9 cellular contexts compared by ENCODE assay signal in the genomic region with DNA sequence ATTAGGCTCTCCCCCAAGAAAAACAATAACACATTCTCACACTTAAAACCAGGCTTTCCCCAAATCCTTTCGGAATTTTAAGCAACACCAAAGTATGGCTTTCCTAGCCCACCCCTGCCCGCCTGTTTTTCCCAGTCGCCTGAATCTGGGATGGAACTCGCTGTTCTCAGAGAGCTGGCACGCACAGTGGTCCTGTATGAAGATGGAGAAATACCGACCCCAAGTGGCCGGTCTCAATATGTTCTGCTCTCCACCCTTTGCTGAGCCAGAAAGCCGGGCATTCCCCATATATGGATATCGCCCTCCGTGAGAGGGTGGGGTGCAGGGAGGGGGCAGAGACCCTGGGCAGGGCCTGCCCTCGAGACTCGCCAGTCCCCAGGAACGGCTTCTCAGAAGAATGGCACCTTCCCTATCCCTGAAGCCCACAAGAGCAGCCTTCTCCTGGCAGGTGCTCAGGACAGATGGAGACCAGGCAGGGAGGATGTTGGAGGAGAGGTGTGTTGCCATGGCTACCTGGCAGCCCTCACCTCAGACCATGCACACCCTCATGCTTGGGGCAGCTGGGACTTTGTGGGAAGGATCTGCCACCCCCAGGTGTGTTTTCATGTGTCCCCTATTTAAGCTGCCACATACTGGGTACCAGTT. TPM values are rescaled to one million over a fixed set of nuclear protein-coding genes. Genes with fewer than 3 reads are reported as not detected.
DNase-seq lines count a peak whose midpoint lies in the region; ATAC-seq, FAIRE-seq and TF ChIP-seq lines count a peak whose summit lies in the region.
"Had no signal": no experiment of that assay in that cellular context is flagged by ENCODE, and none has a peak within 500 bp of the region (broad histone marks: within the 10 kb centered on the region; RNA-seq: fewer than 3 reads in every experiment).

No MANE protein-coding gene starts in this region.

- H3K4me3 ChIP-seq in HUES6 (ENCODE audit: low read depth, low read length), result 0 out of 2 replicates have a peak overlapping the region, but pooled peaks have one; percentile 30
- H3K4me3 ChIP-seq in HepG2 (replicated peaks in 1 of 3; ENCODE audit: insufficient read depth in 1 of 3, low read depth in 2 of 3, low read length in 3 of 3), result no peak overlapping the region
- H3K4me3 ChIP-seq in thyroid gland (replicated peaks in 1 of 3), result no peak overlapping the region

- TF ChIP-seq POLR2A in HepG2 (IDR thresholded peaks at IDR 0.05; ENCODE audit: insufficient read depth in 1 of 2, low read depth in 2 of 2, low read length in 2 of 2) (no peak), thyroid gland (IDR thresholded peaks at IDR 0.05) (no peak)

- FAIRE-seq in HepG2 (lab: Jason Lieb, UNC), result peak; percentile 15

- no peaks in the 10 kb centered on the region for H3K79me2 ChIP-seq in HepG2 (ENCODE audit: insufficient read depth, low read length)

- H3K4me1 ChIP-seq in HUES6 (ENCODE audit: control insufficient read depth, insufficient read depth, low read length), result peaks cover 3% of the 10 kb centered on the region; the same call in 1 of the 2 replicates
- H3K4me1 ChIP-seq in HepG2 (ENCODE audit: insufficient read depth, low read length), result peaks cover 28% of the 10 kb centered on the region
- H3K4me1 ChIP-seq in thyroid gland, result peaks cover 0 to 13% of the 10 kb centered on the region in 2 donors

- in situ Hi-C loops in HepG2 (cut with HindIII; ENCODE audit: extremely low pct_ligation_motif_present, low pct_unique_long_range_greater_than_20kb), result no loop called here

- no TSS peak for BruUV-seq in HepG2 (replicated peaks; lab: Mats Ljungman, UMichigan)

- no peaks in the 10 kb centered on the region for H3K9me3 ChIP-seq in HUES6 (ENCODE audit: control insufficient read depth, insufficient read depth, low read depth, low read length)
- H3K9me3 ChIP-seq in HepG2 (ENCODE audit: low read length), result no peaks in the 10 kb centered on the region
- H3K9me3 ChIP-seq in thyroid gland, result no peaks in the 10 kb centered on the region

- H3K27ac ChIP-seq in HUES6 (ENCODE audit: low read depth, low read length) (no peak overlapping the region), RWPE1 (no peak overlapping the region), HepG2 (ENCODE audit: extremely low read length, insufficient read depth, low read length) (no peak overlapping the region), thyroid gland (no peak overlapping the region)

- TF ChIP-seq RAD21 in HepG2 (CRISPR knock-in tag; IDR thresholded peaks at IDR 0.05), result peak; percentile 67; the same call in 1 of the 2 replicates

- 10% methylated on average over 8 of the region's 13 CpGs for WGBS in HepG2 (ENCODE audit: low lambda C conversion rate)
- 4 to 11% methylated on average over 10 to 11 of the region's 13 CpGs for WGBS in thyroid gland, 2 donors

- intact Hi-C loops in HepG2 (cut with micrococcal nuclease; ENCODE audit: unreplicated experiment) (no loop called here), thyroid gland (cut with DNase I) (no loop called here)

- H3K27me3 ChIP-seq in HUES6 (ENCODE audit: control insufficient read depth, insufficient read depth, low read length) (no peaks in the 10 kb centered on the region), HepG2 (ENCODE audit: control insufficient read depth in 1 of 2, insufficient read depth in 2 of 2, low read length in 2 of 2) (no peaks in the 10 kb centered on the region), thyroid gland (no peaks in the 10 kb centered on the region)

- H3K9ac ChIP-seq in HUES6 (ENCODE audit: low read length) (no peak overlapping the region), HepG2 (ENCODE audit: insufficient read depth, low read depth, low read length) (no peak overlapping the region)

- H4K20me1 ChIP-seq in HepG2 (ENCODE audit: insufficient read depth, low read length), result no peaks in the 10 kb centered on the region

- DNase-seq in DMS114 treated with DMSO at 0.1 percent for 48 hours (lab: John Stamatoyannopoulos, UW; ENCODE audit: unreplicated experiment) (peak; percentile 59), RWPE1 (ENCODE audit: low spot score) (peak; percentile 48), dedifferentiated amniotic fluid mesenchymal stem cell (ENCODE audit: extremely low spot score) (peak; percentile 78), HepG2 (ENCODE audit: low spot score) (peak; percentile 41), thyroid gland (peak; percentile 73 to 75)

- TF ChIP-seq CTCF in RWPE1 (conservative IDR thresholded peaks at IDR 0.05; ENCODE audit: low read depth) (peak; percentile 58), HepG2 (CRISPR knock-in tag; IDR thresholded peaks at IDR 0.05) (peak; percentile 69), thyroid gland (IDR thresholded peaks at IDR 0.05) (peak; percentile 34 to 68 (median 54))

- H3K36me3 ChIP-seq in HUES6 (ENCODE audit: control insufficient read depth, insufficient read depth, low read length) (no peaks in the 10 kb centered on the region), HepG2 (replicated peaks in 1 of 2; ENCODE audit: control insufficient read depth in 1 of 2, insufficient read depth in 2 of 2, low read length in 2 of 2) (no peaks in the 10 kb centered on the region), thyroid gland (no peaks in the 10 kb centered on the region)

- CTCF ChIA-PET in RWPE1 (lab: Yijun Ruan, JAX), result interaction anchor here (0.6 to 0.7 kb wide), 2 partner anchors 176 to 265 kb away, joined by 3 to 4 read pairs; no protein-coding TSS in a partner anchor
- CTCF ChIA-PET in HepG2 (lab: Yijun Ruan, JAX; ENCODE audit: low intra/inter-chr PET ratio, low total read pairs), result no interaction called here

- TF ChIP-seq EP300 in HepG2 (IDR thresholded peaks at IDR 0.05; ENCODE audit: low read depth in 2 of 2, low read length in 2 of 2) (no peak), HepG2 (CRISPR knock-in tag; IDR thresholded peaks at IDR 0.05; ENCODE audit: borderline replicate concordance) (no peak)

- ATAC-seq in HepG2 (peak; percentile 69), GM19452 (IDR thresholded peaks at IDR 0.05; ENCODE audit: unreplicated experiment) (no peak), HG02885 (IDR thresholded peaks at IDR 0.05; ENCODE audit: poor library complexity, unreplicated experiment) (no peak)

- H3K4me2 ChIP-seq in HepG2 (ENCODE audit: low read depth, low read length), result no peak overlapping the region; the same call in 1 of the 2 replicates

- no peak overlapping the region for H2AFZ ChIP-seq in HepG2 (ENCODE audit: low read length)

- POLR2A ChIA-PET in RWPE1 (lab: Yijun Ruan, JAX; ENCODE audit: low non-redundant PET), result no interaction called here
- POLR2A ChIA-PET in HepG2 (lab: Yijun Ruan, JAX), result no interaction called here

TF ChIP-seq in HepG2, 621 proteins besides CTCF, POLR2A, EP300 and RAD21 (continues in another document):
- TF ChIP-seq ZNF773 (CRISPR knock-in tag; IDR thresholded peaks at IDR 0.05; ENCODE audit: borderline replicate concordance), result no peak

RNA-seq across cellular contexts. Expression of gene TACR2, which starts 3.4 kb away (rescaled TPM):
- not detected in 2 replicates for total RNA-seq in HepG2 (2016; rRNA removed; fragmentation: Illumina TruSeq; extraction: Trizol)
- not detected in 2 replicates for total RNA-seq in HepG2 (2016; cell fraction: cytosol; rRNA removed; fragmentation: Illumina TruSeq; extraction: Trizol; ENCODE audit: low read depth)
- total RNA-seq in HepG2 (2016; cell fraction: insoluble cytoplasmic fraction; rRNA removed; fragmentation: Illumina TruSeq; extraction: Trizol), result not detected in 2 replicates
- not detected in 2 replicates for total RNA-seq in HepG2 (2016; cell fraction: membrane; rRNA removed; fragmentation: Illumina TruSeq; extraction: Trizol)
- total RNA-seq in HepG2 (2016; cell fraction: nucleus; rRNA removed; fragmentation: Illumina TruSeq; extraction: Trizol), result not detected in 2 replicates
- polyA plus RNA-seq in HepG2 (2011; rRNA removed), result 0.04 TPM in 1 of 2 replicates, not detected in the other
- polyA plus RNA-seq in HepG2 (2011; cell fraction: cytosol; rRNA removed), result 0.03 TPM in 2 replicates
- polyA plus RNA-seq in HepG2 (2011; cell fraction: nucleus; rRNA removed), result not detected in 2 replicates
- not detected in 2 replicates for polyA plus RNA-seq in HepG2 (2012)
- polyA plus RNA-seq in HepG2 (2016; cell fraction: cytosol; fragmentation: Illumina TruSeq; extraction: Trizol; ENCODE audit: low read depth), result not detected in 2 replicates
- polyA plus RNA-seq in HepG2 (2016; cell fraction: insoluble cytoplasmic fraction; fragmentation: Illumina TruSeq; extraction: Trizol; ENCODE audit: low read depth), result not detected in 2 replicates
- polyA plus RNA-seq in HepG2 (2016; cell fraction: membrane; fragmentation: Illumina TruSeq; extraction: Trizol; ENCODE audit: low read depth), result not detected in 2 replicates
- not detected in 2 replicates for polyA plus RNA-seq in HepG2 (2016; cell fraction: nucleus; fragmentation: Illumina TruSeq; extraction: Trizol; ENCODE audit: insufficient read depth, low read depth)
- 0.48 TPM in 1 of 2 replicates, not detected in the other for polyA minus RNA-seq in HepG2 (2011; rRNA and poly(A)+ RNA removed; ENCODE audit: low replicate concordance)
- polyA minus RNA-seq in HepG2 (2011; cell fraction: cytosol; rRNA and poly(A)+ RNA removed), result not detected in 2 replicates
- polyA minus RNA-seq in HepG2 (2011; cell fraction: nucleus; rRNA and poly(A)+ RNA removed), result not detected in 2 replicates
- total RNA-seq in thyroid gland, result not detected
- total RNA-seq: mononuclear cell had no signal

RNA-seq across cellular contexts. Expression of gene TSPAN15, which starts 37.9 kb away (rescaled TPM):
- total RNA-seq in HepG2 (2016; rRNA removed; fragmentation: Illumina TruSeq; extraction: Trizol) (0.27 and 0.34 TPM in 2 replicates), thyroid gland (10 to 100 TPM in 3 of 4 donors, 1 to 10 TPM in 1; 9.0 to 23.1 (median 17.2) TPM)
- 0.61 and 0.88 TPM in 2 replicates for total RNA-seq in HepG2 (2016; cell fraction: cytosol; rRNA removed; fragmentation: Illumina TruSeq; extraction: Trizol; ENCODE audit: low read depth)
- total RNA-seq in HepG2 (2016; cell fraction: insoluble cytoplasmic fraction; rRNA removed; fragmentation: Illumina TruSeq; extraction: Trizol), result 0.28 TPM in 2 replicates
- 0.62 and 0.80 TPM in 2 replicates for total RNA-seq in HepG2 (2016; cell fraction: membrane; rRNA removed; fragmentation: Illumina TruSeq; extraction: Trizol)
- total RNA-seq in HepG2 (2016; cell fraction: nucleus; rRNA removed; fragmentation: Illumina TruSeq; extraction: Trizol), result 0.28 and 1.2 TPM in 2 replicates
- polyA plus RNA-seq in HepG2 (2011; rRNA removed), result 3.2 and 5.1 TPM in 2 replicates
- polyA plus RNA-seq in HepG2 (2011; cell fraction: cytosol; rRNA removed), result 5.3 and 5.4 TPM in 2 replicates
- polyA plus RNA-seq in HepG2 (2011; cell fraction: nucleus; rRNA removed), result 2.8 and 3.1 TPM in 2 replicates
- polyA plus RNA-seq in HepG2 (2012), result 3.9 and 5.4 TPM in 2 replicates
- 0.62 and 0.84 TPM in 2 replicates for polyA plus RNA-seq in HepG2 (2016; cell fraction: cytosol; fragmentation: Illumina TruSeq; extraction: Trizol; ENCODE audit: low read depth)
- polyA plus RNA-seq in HepG2 (2016; cell fraction: insoluble cytoplasmic fraction; fragmentation: Illumina TruSeq; extraction: Trizol; ENCODE audit: low read depth), result 0.35 and 0.72 TPM in 2 replicates
- polyA plus RNA-seq in HepG2 (2016; cell fraction: membrane; fragmentation: Illumina TruSeq; extraction: Trizol; ENCODE audit: low read depth), result 0.59 and 0.94 TPM in 2 replicates
- 1.5 and 2.6 TPM in 2 replicates for polyA plus RNA-seq in HepG2 (2016; cell fraction: nucleus; fragmentation: Illumina TruSeq; extraction: Trizol; ENCODE audit: insufficient read depth, low read depth)
- 7.5 and 42.0 TPM in 2 replicates for polyA minus RNA-seq in HepG2 (2011; rRNA and poly(A)+ RNA removed; ENCODE audit: low replicate concordance)
- polyA minus RNA-seq in HepG2 (2011; cell fraction: cytosol; rRNA and poly(A)+ RNA removed), result 1.6 and 1.8 TPM in 2 replicates
- polyA minus RNA-seq in HepG2 (2011; cell fraction: nucleus; rRNA and poly(A)+ RNA removed), result 2.8 and 3.5 TPM in 2 replicates

Comparison
In these comparisons a context has a peak if more than half of its experiments do, and no peak if none do; other contexts are left out.
1. RNA of gene TSPAN15, which starts 37.9 kb away (total RNA-seq): 9.0 to 23.1 TPM in thyroid gland; 0.27 to 1.2 TPM in HepG2; every median in the first group is over 4 times any median in the second.
2. Peak in every context shown above with its lines, with median percentiles within 50 percentile points of each other: DNase-seq and CTCF ChIP-seq.